12 cellular contexts compared by ENCODE assay signal in genomic region chr1:101181930-101182329, GRCh38. TPM values are rescaled to one million over a fixed set of nuclear protein-coding genes. Genes with fewer than 3 reads are reported as not detected.
A peak's percentile ranks its signal among the peaks of the same experiment; 100 is the strongest.
DNase-seq lines count a peak whose midpoint lies in the region; ATAC-seq lines count a peak whose summit lies in the region.
"Had no signal": no experiment of that assay in that cellular context is flagged by ENCODE, and none has a peak within 500 bp of the region (broad histone marks: within the 10 kb centered on the region; RNA-seq: fewer than 3 reads in every experiment).

No MANE protein-coding gene starts in this region.

- no peaks in the 10 kb centered on the region for H3K36me3 ChIP-seq in skeletal muscle satellite cell (ENCODE audit: insufficient read depth, low read length)

- H3K4me3 ChIP-seq in skeletal muscle satellite cell (ENCODE audit: low read length), result no peak overlapping the region

- no peak overlapping the region for H3K4me3 Mint-ChIP-seq in activated CD8-positive, alpha-beta memory T cell treated with anti-CD3 and anti-CD28 coated beads, Interleukin-2, amount 10 ng/mL, durations not matched to agents 7 days and 5 days
- peak overlapping the region; percentile 18 for H3K4me3 Mint-ChIP-seq in activated naive CD8-positive, alpha-beta T cell

- H3K9ac ChIP-seq in skeletal muscle satellite cell (ENCODE audit: low read depth, low read length), result peak overlapping the region; percentile 21

- H3K4me1 Mint-ChIP-seq in activated CD8-positive, alpha-beta memory T cell treated with anti-CD3 and anti-CD28 coated beads, Interleukin-2, amount 10 ng/mL, durations not matched to agents 7 days and 5 days, result peaks cover 61% of the 10 kb centered on the region
- peaks cover 69% of the 10 kb centered on the region for H3K4me1 Mint-ChIP-seq in activated naive CD8-positive, alpha-beta T cell (ENCODE audit: low read depth)

- no peaks in the 10 kb centered on the region for H3K9me3 Mint-ChIP-seq in activated CD8-positive, alpha-beta memory T cell treated with anti-CD3 and anti-CD28 coated beads, Interleukin-2, amount 10 ng/mL, durations not matched to agents 7 days and 5 days (ENCODE audit: low read depth)
- no peaks in the 10 kb centered on the region for H3K9me3 Mint-ChIP-seq in activated naive CD8-positive, alpha-beta T cell (ENCODE audit: low read depth)

- intact Hi-C loops in left cardiac atrium (cut with DNase I), result loop anchor here in 1 of 2 donors (10.0 kb wide), 1 partner anchor 53 kb away; the partner anchor contains the start of gene S1PR1

- ATAC-seq in activated CD8-positive, alpha-beta memory T cell treated with anti-CD3 and anti-CD28 coated beads, Interleukin-2, amount 10 ng/mL, durations not matched to agents 7 days and 5 days, result no peak
- ATAC-seq in left cardiac atrium, result peak in 1 of 2 donors; percentile 57

- DNase-seq in activated CD8-positive, alpha-beta memory T cell treated with anti-CD3 and anti-CD28 coated beads, Interleukin-2, amount 10 ng/mL, durations not matched to agents 7 days and 5 days, result no peak
- DNase-seq in activated CD8-positive, alpha-beta memory T cell treated with anti-CD3 and anti-CD28 coated beads for 24 hours, result no peak
- peak; percentile 34 for DNase-seq in left cardiac atrium
- no peak for DNase-seq in middle frontal gyrus (ENCODE audit: extremely low spot score, low spot score)
- no peak for DNase-seq in NCI-H1105 treated with DMSO at 0.1 percent for 48 hours (lab: John Stamatoyannopoulos, UW)
- no peak for DNase-seq in NCI-H187 (lab: John Stamatoyannopoulos, UW)
- DNase-seq: ACHN, DMS 273 treated with DMSO at 0.1 percent for 48 hours, hypothalamus, NCI-H1694 had no signal

- peak overlapping the region; percentile 40 for H3K4me2 ChIP-seq in skeletal muscle satellite cell (ENCODE audit: low read length)

- peak overlapping the region; percentile 21 for H3K27ac Mint-ChIP-seq in activated CD8-positive, alpha-beta memory T cell treated with anti-CD3 and anti-CD28 coated beads, Interleukin-2, amount 10 ng/mL, durations not matched to agents 7 days and 5 days
- peak overlapping the region; percentile 88 for H3K27ac Mint-ChIP-seq in activated naive CD8-positive, alpha-beta T cell

- H3K27me3 ChIP-seq in skeletal muscle satellite cell (ENCODE audit: control insufficient read depth, insufficient read depth, low read length), result no peaks in the 10 kb centered on the region

- peaks cover 49% of the 10 kb centered on the region for H3K4me1 ChIP-seq in skeletal muscle satellite cell (ENCODE audit: control insufficient read depth, insufficient read depth, low read length)

- H3K27me3 Mint-ChIP-seq in activated CD8-positive, alpha-beta memory T cell treated with anti-CD3 and anti-CD28 coated beads, Interleukin-2, amount 10 ng/mL, durations not matched to agents 7 days and 5 days, result no peaks in the 10 kb centered on the region
- H3K27me3 Mint-ChIP-seq in activated naive CD8-positive, alpha-beta T cell, result no peaks in the 10 kb centered on the region

- CTCF ChIA-PET in activated CD8-positive, alpha-beta memory T cell treated with anti-CD3 and anti-CD28 coated beads, Interleukin-2, amount 10 ng/mL, durations not matched to agents 7 days and 5 days (lab: Charles Lee), result interaction anchor here (0.9 to 1.9 kb wide), 3 partner anchors 13 to 56 kb away, joined by 3 to 5 read pairs (median 4); no protein-coding TSS in a partner anchor

- no peaks in the 10 kb centered on the region for H3K9me3 ChIP-seq in skeletal muscle satellite cell (replicated peaks; ENCODE audit: low read length)

- H3K36me3 Mint-ChIP-seq in activated CD8-positive, alpha-beta memory T cell treated with anti-CD3 and anti-CD28 coated beads, Interleukin-2, amount 10 ng/mL, durations not matched to agents 7 days and 5 days, result peaks cover 18% of the 10 kb centered on the region
- no peaks in the 10 kb centered on the region for H3K36me3 Mint-ChIP-seq in activated naive CD8-positive, alpha-beta T cell

RNA-seq across cellular contexts. Expression of gene S1PR1, which starts 54.9 kb away (rescaled TPM):
- 10 to 100 TPM; 56.0 to 68.2 TPM for total RNA-seq in activated CD8-positive, alpha-beta memory T cell treated with anti-CD3 and anti-CD28 coated beads, Interleukin-2, amount 10 ng/mL, durations not matched to agents 7 days and 5 days
- 10 to 100 TPM; 69.3 to 85.3 TPM for total RNA-seq in left cardiac atrium
- total RNA-seq in skeletal muscle satellite cell (2012; rRNA removed), result 0.44 and 1.3 TPM in 2 replicates
